Comparison of ENCODE assay signal across 23 cellular contexts in the genomic region with DNA sequence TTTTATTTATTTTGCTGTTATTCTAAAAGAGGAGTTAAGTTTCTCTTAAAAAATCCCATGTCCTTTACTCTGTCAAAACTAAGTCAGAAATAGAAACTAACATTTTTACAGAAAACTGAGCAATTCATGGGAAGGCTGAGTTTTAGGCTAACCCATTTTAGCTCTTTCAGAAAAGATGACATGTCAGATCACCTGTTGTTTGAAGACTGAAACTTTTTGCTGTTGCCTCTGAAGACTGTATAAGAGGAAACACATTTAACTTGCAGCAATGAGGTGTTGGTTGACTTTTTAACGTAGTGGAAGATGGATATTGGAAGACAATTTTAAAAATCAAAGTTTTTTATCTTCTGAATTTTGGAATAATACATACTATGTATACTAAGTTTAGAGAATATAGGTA.
DNase-seq lines count a peak whose midpoint lies in the region; ATAC-seq, FAIRE-seq and TF ChIP-seq lines count a peak whose summit lies in the region.
"Had no signal": no experiment of that assay in that cellular context is flagged by ENCODE, and none has a peak within 500 bp of the region (broad histone marks: within the 10 kb centered on the region; RNA-seq: fewer than 3 reads in every experiment).

No MANE protein-coding gene starts in this region.

- peak overlapping the region; percentile 42 for H2AFZ ChIP-seq in HepG2 (ENCODE audit: low read length)
- H2AFZ ChIP-seq: GM23338 had no signal

- H3K4me1 ChIP-seq in HepG2 (ENCODE audit: insufficient read depth, low read length), result no peaks in the 10 kb centered on the region
- no peaks in the 10 kb centered on the region for H3K4me1 ChIP-seq in right lobe of liver
- H3K4me1 ChIP-seq in small intestine (ENCODE audit: control insufficient read depth in 2 of 2, insufficient read depth in 1 of 2, low read depth in 1 of 2, low read length in 1 of 2), result no peaks in the 10 kb centered on the region
- H3K4me1 ChIP-seq: psoas muscle, upper lobe of right lung had no signal

- H3K79me2 ChIP-seq in HepG2 (ENCODE audit: insufficient read depth, low read length), result no peaks in the 10 kb centered on the region

- TF ChIP-seq POLR2A in HepG2 (IDR thresholded peaks at IDR 0.05; ENCODE audit: insufficient read depth in 1 of 2, low read depth in 2 of 2, low read length in 2 of 2), result no peak
- no peak for TF ChIP-seq POLR2A in right lobe of liver (IDR thresholded peaks at IDR 0.05)

- TF ChIP-seq EP300 in HepG2 (IDR thresholded peaks at IDR 0.05; ENCODE audit: low read depth in 2 of 2, low read length in 2 of 2), result no peak
- TF ChIP-seq EP300 in HepG2 (CRISPR knock-in tag; IDR thresholded peaks at IDR 0.05; ENCODE audit: borderline replicate concordance), result no peak

- no peaks in the 10 kb centered on the region for H4K20me1 ChIP-seq in HepG2 (ENCODE audit: insufficient read depth, low read length)

- intact Hi-C loops in HepG2 (cut with micrococcal nuclease; ENCODE audit: unreplicated experiment) (no loop called here), right lobe of liver (cut with DNase I) (no loop called here)

- H3K9ac ChIP-seq in HepG2 (ENCODE audit: insufficient read depth, low read depth, low read length), result no peak overlapping the region

- H3K4me2 ChIP-seq in HepG2 (ENCODE audit: low read depth, low read length), result no peak overlapping the region
- H3K4me2 ChIP-seq: GM23338 had no signal

- no peak for DNase-seq in HepG2 (ENCODE audit: low spot score)
- no peak for DNase-seq in right lobe of liver
- no peak for DNase-seq in small intestine
- no peak for DNase-seq in amniotic stem cell (lab: John Stamatoyannopoulos, UW)
- DNase-seq in dermis blood vessel endothelial cell, result no peak
- no peak for DNase-seq in RCC 7860 (ENCODE audit: low spot score)
- DNase-seq: activated CD8-positive, alpha-beta T cell treated with anti-CD3 and anti-CD28 coated beads for 36 hours; activated naive CD8-positive, alpha-beta T cell treated with anti-CD3 and anti-CD28 coated beads for 36 hours; DMS 273 treated with DMSO at 0.1 percent for 48 hours; NCI-H1417; NK-92 treated with Interleukin-12 subunit alpha and Interleukin-12 subunit beta, amount 100 ng/mL, for 24 hours; psoas muscle; stimulated activated CD4-positive, alpha-beta T cell treated with anti-CD3 and anti-CD28 coated beads, Interleukin-12 subunit alpha, Interleukin-12 subunit beta, amount 100 ng/mL, for 4 hours; stimulated activated naive CD8-positive, alpha-beta T cell treated with anti-CD3 and anti-CD28 coated beads, Interleukin-15, Interleukin-2, amounts not matched to agents 100 U/mL and 50 U/mL, for 24 hours; upper lobe of right lung had no signal

- ATAC-seq in HepG2 (no peak), right lobe of liver (no peak), GM21576 (IDR thresholded peaks at IDR 0.05; ENCODE audit: unreplicated experiment) (peak; percentile 98), HG03066 (IDR thresholded peaks at IDR 0.05; ENCODE audit: low read depth, unreplicated experiment) (peak; percentile 60)
- ATAC-seq: activated CD8-positive, alpha-beta T cell treated with anti-CD3 and anti-CD28 coated beads for 36 hours; esophagus mucosa; GM23338; natural killer cell treated with Interleukin-12 subunit alpha and Interleukin-12 subunit beta and Interleukin-15 and Interleukin-18, amount 100 ng/mL, for 72 hours; psoas muscle; stimulated activated naive CD8-positive, alpha-beta T cell treated with anti-CD3 and anti-CD28 coated beads, Interleukin-15, Interleukin-2, amounts not matched to agents 100 U/mL and 50 U/mL, for 24 hours; upper lobe of right lung had no signal

- CTCF ChIA-PET in HepG2 (lab: Yijun Ruan, JAX; ENCODE audit: low intra/inter-chr PET ratio, low total read pairs), result no interaction called here

- no peak for TF ChIP-seq RAD21 in HepG2 (CRISPR knock-in tag; IDR thresholded peaks at IDR 0.05)

- no peak for FAIRE-seq in HepG2 (lab: Jason Lieb, UNC)
- peak; percentile 77 for FAIRE-seq in small intestine (lab: Jason Lieb, UNC)
- no peak for FAIRE-seq in RCC 7860 (lab: Jason Lieb, UNC)

- WGBS in HepG2 (ENCODE audit: low lambda C conversion rate), result 97% methylated on average over 1 of the region's 1 CpG
- 80% methylated on average over 1 of the region's 1 CpG for WGBS in right lobe of liver (ENCODE audit: insufficient coverage, low coverage, low lambda C conversion rate, missing lambda C conversion rate)
- WGBS in small intestine, 3 donors, result 62 to 85% (median 74%) methylated on average over 1 of the region's 1 CpG

- no peaks in the 10 kb centered on the region for H3K9me3 ChIP-seq in HepG2 (ENCODE audit: low read length)
- no peaks in the 10 kb centered on the region for H3K9me3 ChIP-seq in right lobe of liver
- no peaks in the 10 kb centered on the region for H3K9me3 ChIP-seq in small intestine (ENCODE audit: control insufficient read depth, low read depth)
- H3K9me3 ChIP-seq: psoas muscle, upper lobe of right lung had no signal

- H3K27ac ChIP-seq in HepG2 (ENCODE audit: extremely low read length, insufficient read depth, low read length), result no peak overlapping the region
- H3K27ac ChIP-seq in right lobe of liver, result no peak overlapping the region
- H3K27ac ChIP-seq in small intestine (ENCODE audit: low read depth in 1 of 2, low read length in 1 of 2), result no peak overlapping the region
- H3K27ac ChIP-seq: 22Rv1, cardiac muscle cell, psoas muscle, upper lobe of right lung, VCaP had no signal

- in situ Hi-C loops in HepG2 (cut with HindIII; ENCODE audit: extremely low pct_ligation_motif_present, low pct_unique_long_range_greater_than_20kb), result no loop called here

- no TSS peak for BruUV-seq in HepG2 (replicated peaks; lab: Mats Ljungman, UMichigan)

- no peaks in the 10 kb centered on the region for H3K27me3 ChIP-seq in HepG2 (ENCODE audit: control insufficient read depth in 1 of 2, insufficient read depth in 2 of 2, low read length in 2 of 2)
- no peaks in the 10 kb centered on the region for H3K27me3 ChIP-seq in right lobe of liver
- no peaks in the 10 kb centered on the region for H3K27me3 ChIP-seq in small intestine (ENCODE audit: control insufficient read depth in 2 of 2, insufficient read depth in 2 of 2, low read length in 2 of 2)
- H3K27me3 ChIP-seq: cardiac muscle cell, upper lobe of right lung had no signal

- POLR2A ChIA-PET in HepG2 (lab: Yijun Ruan, JAX), result no interaction called here

- H3K36me3 ChIP-seq in HepG2 (replicated peaks in 1 of 2; ENCODE audit: control insufficient read depth in 1 of 2, insufficient read depth in 2 of 2, low read length in 2 of 2), result no peaks in the 10 kb centered on the region
- no peaks in the 10 kb centered on the region for H3K36me3 ChIP-seq in right lobe of liver
- no peaks in the 10 kb centered on the region for H3K36me3 ChIP-seq in small intestine (ENCODE audit: control insufficient read depth in 2 of 2, insufficient read depth in 2 of 2, low read length in 2 of 2)
- H3K36me3 ChIP-seq: cardiac muscle cell, upper lobe of right lung had no signal

- TF ChIP-seq CTCF in HepG2 (CRISPR knock-in tag; IDR thresholded peaks at IDR 0.05), result no peak
- no peak for TF ChIP-seq CTCF in right lobe of liver (IDR thresholded peaks at IDR 0.05)

- H3K4me3 ChIP-seq in HepG2 (replicated peaks in 1 of 3; ENCODE audit: insufficient read depth in 1 of 3, low read depth in 2 of 3, low read length in 3 of 3), result no peak overlapping the region
- no peak overlapping the region for H3K4me3 ChIP-seq in right lobe of liver
- no peak overlapping the region for H3K4me3 ChIP-seq in small intestine (ENCODE audit: low read depth in 1 of 2, low read length in 2 of 2)
- H3K4me3 ChIP-seq: cardiac muscle cell, GM23338, psoas muscle, upper lobe of right lung had no signal

TF ChIP-seq in HepG2, 621 proteins besides CTCF, POLR2A, EP300 and RAD21:
- TF ChIP-seq ZNF772 (CRISPR knock-in tag; IDR thresholded peaks at IDR 0.05), result no peak
- TF ChIP-seq AGO1 (IDR thresholded peaks at IDR 0.05; ENCODE audit: low read depth, low read length, poor library complexity, severe bottlenecking), result no peak
- TF ChIP-seq FOXK1 (CRISPR knock-in tag; IDR thresholded peaks at IDR 0.05; ENCODE audit: borderline replicate concordance, low read depth), result no peak
- TF ChIP-seq ZNF382 (CRISPR knock-in tag; IDR thresholded peaks at IDR 0.05; ENCODE audit: borderline replicate concordance), result no peak
- TF ChIP-seq TOE1 (CRISPR knock-in tag; IDR thresholded peaks at IDR 0.05), result no peak

Comparison
In these comparisons a context has a peak if more than half of its experiments do, and no peak if none do; other contexts are left out.
1. ATAC-seq: peak in GM21576 (single experiment) and HG03066 (single experiment); none in HepG2 (single experiment) and right lobe of liver (0 of 4).